ENCODE assay signal across 6 cellular contexts in the genomic region with DNA sequence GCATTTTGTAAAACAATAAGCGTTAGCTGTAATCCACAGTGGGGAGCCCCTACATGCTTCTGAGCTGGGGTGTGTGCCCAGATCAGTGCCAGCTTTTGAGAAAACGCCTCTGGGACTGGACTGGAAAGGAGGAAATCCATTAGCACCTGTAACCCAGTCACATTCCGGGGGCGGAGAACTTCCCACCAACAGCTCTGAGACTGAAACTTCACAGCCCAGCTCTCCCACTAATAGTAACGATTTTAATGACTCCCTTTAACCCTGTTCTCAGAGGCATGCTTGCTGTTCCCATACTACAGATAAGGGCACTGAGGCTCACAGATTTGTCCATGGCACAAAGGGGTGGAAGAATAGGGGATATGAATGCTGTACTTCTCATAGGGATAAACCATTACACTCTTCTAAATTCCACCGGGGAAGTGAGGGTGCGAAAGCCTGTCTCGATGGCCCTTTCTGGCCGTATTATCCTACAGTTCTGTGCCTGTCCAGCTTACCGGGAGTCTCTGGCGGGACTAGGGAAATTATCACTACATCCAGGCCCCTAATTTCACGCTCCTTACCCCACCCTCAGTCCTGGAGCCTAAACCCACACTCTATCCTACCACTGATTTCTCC. TPM values are rescaled to one million over a fixed set of nuclear protein-coding genes. Genes with fewer than 3 reads are reported as not detected.
A peak's percentile ranks its signal among the peaks of the same experiment; 100 is the strongest.
DNase-seq lines count a peak whose midpoint lies in the region; FAIRE-seq and TF ChIP-seq lines count a peak whose summit lies in the region.

No MANE protein-coding gene starts in this region.

- no peak for FAIRE-seq in astrocyte (lab: Jason Lieb, UNC)

- H2AFZ ChIP-seq in astrocyte (ENCODE audit: low read depth, low read length) = peak overlapping the region; percentile 82

- H3K27me3 ChIP-seq in astrocyte (ENCODE audit: insufficient read depth, low read length) = no peaks in the 10 kb centered on the region

- H3K4me2 ChIP-seq in astrocyte (ENCODE audit: low read length) = peak overlapping the region; percentile 100

- H3K9me3 ChIP-seq in astrocyte (ENCODE audit: insufficient read depth, low read depth, low read length) = no peaks in the 10 kb centered on the region

- H3K4me1 Mint-ChIP-seq in astrocyte (ENCODE audit: low read depth, unreplicated experiment) = peaks cover 1% of the 10 kb centered on the region

- H3K27ac Mint-ChIP-seq in astrocyte (ENCODE audit: unreplicated experiment) = peak overlapping the region; percentile 76

- H3K36me3 ChIP-seq in astrocyte (ENCODE audit: insufficient read depth, low read length) = no peaks in the 10 kb centered on the region

- DNase-seq in HK-2 (ENCODE audit: unreplicated experiment) (peak; percentile 24), astrocyte (ENCODE audit: low read depth) (no peak), myocyte (ENCODE audit: low read depth) (peak; percentile 11), HuH-7 (ENCODE audit: low spot score) (no peak), A172 (ENCODE audit: low spot score) (no peak), NCI-H1092 (lab: John Stamatoyannopoulos, UW) (no peak)

- H4K20me1 ChIP-seq in astrocyte (ENCODE audit: insufficient read depth, low read length) = peaks cover 38% of the 10 kb centered on the region

- H3K4me3 Mint-ChIP-seq in astrocyte (ENCODE audit: unreplicated experiment) = peak overlapping the region; percentile 98

- H3K27me3 Mint-ChIP-seq in astrocyte (ENCODE audit: low read depth, unreplicated experiment) = no peaks in the 10 kb centered on the region

- H3K27ac ChIP-seq in astrocyte (ENCODE audit: low read depth, low read length) = peak overlapping the region; percentile 36

- H3K4me3 ChIP-seq in astrocyte (ENCODE audit: insufficient read depth, low read depth, low read length) = peak overlapping the region; percentile 97

- peaks cover 58% of the 10 kb centered on the region for H3K79me2 ChIP-seq in astrocyte (ENCODE audit: insufficient read depth, low read length)

- no peaks in the 10 kb centered on the region for H3K9me3 Mint-ChIP-seq in astrocyte (ENCODE audit: unreplicated experiment)

- TF ChIP-seq CTCF in astrocyte (IDR thresholded peaks at IDR 0.05; ENCODE audit: insufficient read depth, low read depth, low read length) = no peak

- peaks cover 4% of the 10 kb centered on the region for H3K36me3 Mint-ChIP-seq in astrocyte (ENCODE audit: low read depth, unreplicated experiment)

- H3K4me1 ChIP-seq in astrocyte (ENCODE audit: insufficient read depth, low read length) = no peaks in the 10 kb centered on the region

- peak overlapping the region; percentile 97 for H3K9ac ChIP-seq in astrocyte (ENCODE audit: low read length)

RNA-seq across cellular contexts. Expression of a gene that starts 0.8 kb away (rescaled TPM):
- total RNA-seq in astrocyte = 19.6 and 21.1 TPM in 2 replicates
- 9.0 TPM in 2 replicates for total RNA-seq in myocyte
- polyA plus RNA-seq in myocyte (2012) = 6.8 TPM
- total RNA-seq in A172 (2014; rRNA removed; shearing (Covaris generic)) = 2.4 and 3.0 TPM in 2 replicates

RNA-seq across cellular contexts. Expression of a gene that starts 3.4 kb away (rescaled TPM):
- not detected in 2 replicates for total RNA-seq in astrocyte
- total RNA-seq in myocyte = not detected in 2 replicates
- not detected for polyA plus RNA-seq in myocyte (2012)
- total RNA-seq in A172 (2014; rRNA removed; shearing (Covaris generic)) = not detected in 2 replicates

RNA-seq across cellular contexts. Expression of a gene that starts 37.4 kb away (rescaled TPM):
- total RNA-seq in astrocyte (21.8 and 23.4 TPM in 2 replicates), myocyte (11.2 and 16.6 TPM in 2 replicates)
- polyA plus RNA-seq in myocyte (2012) = 14.2 TPM
- 5.1 and 8.2 TPM in 2 replicates for total RNA-seq in A172 (2014; rRNA removed; shearing (Covaris generic))

RNA-seq across cellular contexts. Expression of a gene that starts 38.1 kb away (rescaled TPM):
- total RNA-seq in astrocyte (416 and 459 TPM in 2 replicates), myocyte (132 and 143 TPM in 2 replicates)
- polyA plus RNA-seq in myocyte (2012) = 436 TPM
- 260 and 319 TPM in 2 replicates for total RNA-seq in A172 (2014; rRNA removed; shearing (Covaris generic))

RNA-seq across cellular contexts. Expression of a gene that starts 39.2 kb away (rescaled TPM):
- 23.5 and 24.8 TPM in 2 replicates for total RNA-seq in astrocyte
- 13.0 and 17.6 TPM in 2 replicates for total RNA-seq in myocyte
- polyA plus RNA-seq in myocyte (2012) = 8.8 TPM
- 9.5 and 14.5 TPM in 2 replicates for total RNA-seq in A172 (2014; rRNA removed; shearing (Covaris generic))

Comparison
In these comparisons a context has a peak if more than half of its experiments do, and no peak if none do; other contexts are left out.
1. DNase-seq: peak in HK-2 (single experiment) and myocyte (single experiment); none in astrocyte (single experiment), HuH-7 (single experiment), A172 (single experiment) and NCI-H1092 (single experiment).